12 cellular contexts compared by ENCODE assay signal in the genomic region with DNA sequence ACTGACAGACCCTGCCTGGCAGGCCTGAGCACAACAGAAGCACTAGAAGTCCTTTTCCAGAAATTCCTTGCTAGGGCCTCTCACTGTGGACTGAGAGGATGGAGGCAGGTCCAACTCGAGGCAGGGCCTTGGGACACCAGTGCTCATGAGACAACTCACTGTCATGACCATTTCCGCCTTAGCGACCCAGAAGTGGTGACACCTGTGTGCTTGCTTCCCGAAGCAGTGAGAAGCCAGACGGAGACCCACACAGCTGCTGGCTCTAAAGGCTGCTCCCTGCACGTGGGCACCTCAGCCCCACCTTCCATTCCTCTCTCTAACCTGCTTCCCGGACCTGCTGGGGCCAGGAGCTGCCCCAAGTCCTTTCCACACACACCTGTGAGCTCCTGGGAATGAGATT.
A peak's percentile ranks its signal among the peaks of the same experiment; 100 is the strongest.
DNase-seq lines count a peak whose midpoint lies in the region; ATAC-seq lines count a peak whose summit lies in the region.
"Had no signal": no experiment of that assay in that cellular context is flagged by ENCODE, and none has a peak within 500 bp of the region (broad histone marks: within the 10 kb centered on the region; RNA-seq: fewer than 3 reads in every experiment).

No MANE protein-coding gene starts in this region.

- peak; percentile 67 for DNase-seq in DMS79 (lab: John Stamatoyannopoulos, UW)
- DNase-seq in NCI-H510A (lab: John Stamatoyannopoulos, UW): peak; percentile 17
- peak; percentile 31 for DNase-seq in germinal center (ENCODE audit: low spot score)
- no peak for DNase-seq in DMS 273 (lab: John Stamatoyannopoulos, UW; ENCODE audit: unreplicated experiment)
- no peak for DNase-seq in kidney tubule cell (ENCODE audit: low spot score)
- no peak for DNase-seq in KBM-7
- DNase-seq: activated T-cell treated with anti-CD3 and anti-CD28 coated beads, Interleukin-2, amount 50 U/mL, for 4 hours; NCI-H446 treated with DMSO at 0.1 percent for 48 hours; ovary; Right ventricle myocardium superior had no signal

- in situ Hi-C loops in KBM-7 (cut with MboI; ENCODE audit: low pct_unique_long_range_greater_than_20kb, low sequenced_read_pairs): no loop called here

- peak; percentile 21 for ATAC-seq in GM21529 (IDR thresholded peaks at IDR 0.05; ENCODE audit: unreplicated experiment)
- no peak for ATAC-seq in GM19328 (IDR thresholded peaks at IDR 0.05; ENCODE audit: unreplicated experiment)

Comparison
In these comparisons a context has a peak if more than half of its experiments do, and no peak if none do; other contexts are left out.
1. DNase-seq: peak in DMS79 (single experiment), NCI-H510A (single experiment) and germinal center (single experiment); none in DMS 273 (single experiment), kidney tubule cell (single experiment) and KBM-7 (single experiment).